ENCODE assay signal across 34 cellular contexts in the genomic region with DNA sequence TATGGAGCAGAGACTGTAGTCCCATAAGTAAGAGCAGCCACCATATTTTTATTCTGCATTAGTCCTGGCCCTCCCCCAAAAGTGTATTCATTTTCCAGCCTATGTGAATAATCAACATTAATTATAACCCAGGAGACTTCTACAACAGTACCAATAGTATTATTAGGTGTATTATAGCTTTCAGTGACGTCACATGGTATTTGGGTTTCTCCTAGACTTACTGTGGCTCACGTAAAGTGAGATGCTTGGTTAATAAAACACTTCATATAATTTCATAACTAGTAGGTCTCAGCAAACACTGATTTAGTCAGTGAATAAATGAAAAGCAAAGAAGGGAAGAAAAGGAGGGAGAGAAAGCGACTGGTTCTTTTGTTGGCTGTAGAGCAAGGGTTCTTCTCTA.
"Had no signal": no experiment of that assay in that cellular context is flagged by ENCODE, and none has a peak within 500 bp of the region (broad histone marks: within the 10 kb centered on the region; RNA-seq: fewer than 3 reads in every experiment).

No MANE protein-coding gene starts in this region.

- H3K27ac ChIP-seq: KMS-11 had no signal

- H3K9me3 ChIP-seq: MG63 had no signal

- DNase-seq: Karpas-422, Kasumi-1, MG63, MM.1S, MV-4-11, NCI-H1048, NCI-H1092, NCI-H1092 treated with DMSO at 0.1 percent for 48 hours, NCI-H1105, NCI-H1105 treated with DMSO at 0.1 percent for 48 hours, NCI-H1417, NCI-H1417 treated with DMSO at 0.1 percent for 48 hours, NCI-H1436, NCI-H1436 treated with DMSO at 0.1 percent for 48 hours, NCI-H146, NCI-H1694, NCI-H1694 treated with DMSO at 0.1 percent for 48 hours, NCI-H187, NCI-H187 treated with DMSO at 0.1 percent for 48 hours, NCI-H1930, NCI-H2029, NCI-H2029 treated with DMSO at 0.1 percent for 48 hours, NCI-H2081, NCI-H2081 treated with DMSO at 0.1 percent for 48 hours, NCI-H2107, NCI-H2171, NCI-H2171 treated with DMSO at 0.1 percent for 48 hours, NCI-H2227 treated with DMSO at 0.1 percent for 48 hours, NCI-H226, NCI-H345, NCI-H446, NCI-H446 treated with DMSO at 0.1 percent for 48 hours, NCI-H510A had no signal

- H3K9ac ChIP-seq: KMS-11 had no signal

- H3K4me2 ChIP-seq: KMS-11 had no signal

- H3K36me3 ChIP-seq: MG63 had no signal

- H3K4me3 ChIP-seq: MG63 had no signal
